ENCODE assay signal across 26 cellular contexts in the genomic region with DNA sequence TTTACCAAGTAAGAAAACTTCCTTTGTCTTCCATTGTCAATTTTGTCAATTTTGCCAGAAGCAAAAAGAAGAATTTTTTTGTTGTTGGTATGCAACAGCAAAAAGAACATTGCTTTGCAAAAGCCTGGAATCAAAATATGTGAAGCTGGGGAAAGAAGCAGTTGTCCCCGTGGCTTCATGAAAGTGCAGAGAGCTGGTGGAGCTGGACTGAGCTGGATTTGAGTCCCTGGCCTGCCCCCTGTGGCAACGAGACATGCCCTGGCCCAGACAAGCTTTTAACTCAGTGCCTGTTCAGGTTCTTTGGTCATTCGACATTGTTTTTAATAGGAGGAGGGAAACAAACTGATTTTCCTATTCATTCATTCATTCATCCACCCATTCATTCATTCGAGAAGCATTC.
"Had no signal": no experiment of that assay in that cellular context is flagged by ENCODE, and none has a peak within 500 bp of the region (broad histone marks: within the 10 kb centered on the region; RNA-seq: fewer than 3 reads in every experiment).

No MANE protein-coding gene starts in this region.

- H3K36me3 ChIP-seq: cardiac muscle cell, SJSA1 had no signal

- H3K4me1 ChIP-seq: SJSA1 had no signal

- H3K4me3 ChIP-seq: cardiac muscle cell, K562, SJSA1 had no signal

- H3K4me3 Mint-ChIP-seq: activated B cell treated with CpG ODN at 0.5 μM for 24 hours; activated CD4-positive, alpha-beta T cell treated with anti-CD3 and anti-CD28 coated beads, Interleukin-2, amount 10 ng/mL, durations not matched to agents 24 days and 14 days; activated CD8-positive, alpha-beta memory T cell treated with anti-CD3 and anti-CD28 coated beads, Interleukin-2, amount 10 ng/mL, durations not matched to agents 7 days and 5 days; activated naive CD4-positive, alpha-beta T cell treated with anti-CD3 and anti-CD28 coated beads for 36 hours; activated naive CD8-positive, alpha-beta T cell; activated T-cell treated with anti-CD3 and anti-CD28 coated beads, Interleukin-2, amount 50 U/mL, for 24 hours; brain; T-helper 1 cell treated with Interleukin-12 subunit alpha and Interleukin-12 subunit beta and Interleukin-4 antibody, amounts not matched to agents 30 μg/mL and 1 μg/mL, for 36 hours had no signal

- H3K9me3 Mint-ChIP-seq: activated B cell treated with CpG ODN at 0.5 μM for 24 hours; activated CD4-positive, alpha-beta T cell treated with anti-CD3 and anti-CD28 coated beads, Interleukin-2, amount 10 ng/mL, durations not matched to agents 24 days and 14 days; activated naive CD4-positive, alpha-beta T cell treated with anti-CD3 and anti-CD28 coated beads for 36 hours; activated T-cell treated with anti-CD3 and anti-CD28 coated beads, Interleukin-2, amount 50 U/mL, for 24 hours; T-helper 1 cell treated with Interleukin-12 subunit alpha and Interleukin-12 subunit beta and Interleukin-4 antibody, amounts not matched to agents 30 μg/mL and 1 μg/mL, for 36 hours had no signal

- DNase-seq: activated B cell treated with CpG ODN at 0.5 μM for 24 hours; activated CD4-positive, alpha-beta T cell treated with anti-CD3 and anti-CD28 coated beads for 1 hour; activated CD4-positive, alpha-beta T cell treated with anti-CD3 and anti-CD28 coated beads, Interleukin-2, amount 10 ng/mL, durations not matched to agents 24 days and 14 days; activated CD4-positive, alpha-beta T cell treated with anti-CD3 and anti-CD28 coated beads, Interleukin-2, amount 50 U/mL, for 48 hours; activated CD8-positive, alpha-beta memory T cell treated with anti-CD3 and anti-CD28 coated beads, Interleukin-2, amount 10 ng/mL, durations not matched to agents 7 days and 5 days; activated gamma-delta T cell; activated naive CD4-positive, alpha-beta T cell treated with anti-CD3 and anti-CD28 coated beads for 36 hours; activated T-cell treated with anti-CD3 and anti-CD28 coated beads, Interleukin-2, amount 50 U/mL, for 24 hours; amygdala; Kasumi-1; NCI-H1048; NCI-H146; NCI-H187 treated with DMSO at 0.1 percent for 48 hours; NCI-H2081 treated with DMSO at 0.1 percent for 48 hours; NCI-H2171 treated with DMSO at 0.1 percent for 48 hours; NCI-H226; NCI-H69; PC-3; SHP77 had no signal

- H3K36me3 Mint-ChIP-seq: activated CD8-positive, alpha-beta memory T cell treated with anti-CD3 and anti-CD28 coated beads, Interleukin-2, amount 10 ng/mL, durations not matched to agents 7 days and 5 days; activated naive CD8-positive, alpha-beta T cell; brain had no signal

- H3K4me1 Mint-ChIP-seq: activated B cell treated with CpG ODN at 0.5 μM for 24 hours; activated CD4-positive, alpha-beta T cell treated with anti-CD3 and anti-CD28 coated beads, Interleukin-2, amount 10 ng/mL, durations not matched to agents 24 days and 14 days; activated CD8-positive, alpha-beta memory T cell treated with anti-CD3 and anti-CD28 coated beads, Interleukin-2, amount 10 ng/mL, durations not matched to agents 7 days and 5 days; brain had no signal

- ATAC-seq: activated CD8-positive, alpha-beta memory T cell treated with anti-CD3 and anti-CD28 coated beads, Interleukin-2, amount 10 ng/mL, durations not matched to agents 7 days and 5 days; K562; PC-3; SK-N-SH treated with all-trans-retinoic acid at 6 μM for 48 hours had no signal

- H3K9me3 ChIP-seq: SJSA1 had no signal

- H3K27ac Mint-ChIP-seq: activated B cell treated with CpG ODN at 0.5 μM for 24 hours; activated CD4-positive, alpha-beta T cell treated with anti-CD3 and anti-CD28 coated beads, Interleukin-2, amount 10 ng/mL, durations not matched to agents 24 days and 14 days; activated CD8-positive, alpha-beta memory T cell treated with anti-CD3 and anti-CD28 coated beads, Interleukin-2, amount 10 ng/mL, durations not matched to agents 7 days and 5 days; activated naive CD4-positive, alpha-beta T cell treated with anti-CD3 and anti-CD28 coated beads for 36 hours; activated naive CD8-positive, alpha-beta T cell; activated T-cell treated with anti-CD3 and anti-CD28 coated beads, Interleukin-2, amount 50 U/mL, for 24 hours; T-helper 1 cell treated with Interleukin-12 subunit alpha and Interleukin-12 subunit beta and Interleukin-4 antibody, amounts not matched to agents 30 μg/mL and 1 μg/mL, for 36 hours had no signal

- H3K27me3 Mint-ChIP-seq: activated B cell treated with CpG ODN at 0.5 μM for 24 hours; activated CD4-positive, alpha-beta T cell treated with anti-CD3 and anti-CD28 coated beads, Interleukin-2, amount 10 ng/mL, durations not matched to agents 24 days and 14 days; activated CD8-positive, alpha-beta memory T cell treated with anti-CD3 and anti-CD28 coated beads, Interleukin-2, amount 10 ng/mL, durations not matched to agents 7 days and 5 days; activated naive CD8-positive, alpha-beta T cell had no signal

- H3K27ac ChIP-seq: cardiac muscle cell, SJSA1 had no signal

- H3K27me3 ChIP-seq: cardiac muscle cell, SJSA1 had no signal
